ENCODE assay signal across 8 cellular contexts in the genomic region with DNA sequence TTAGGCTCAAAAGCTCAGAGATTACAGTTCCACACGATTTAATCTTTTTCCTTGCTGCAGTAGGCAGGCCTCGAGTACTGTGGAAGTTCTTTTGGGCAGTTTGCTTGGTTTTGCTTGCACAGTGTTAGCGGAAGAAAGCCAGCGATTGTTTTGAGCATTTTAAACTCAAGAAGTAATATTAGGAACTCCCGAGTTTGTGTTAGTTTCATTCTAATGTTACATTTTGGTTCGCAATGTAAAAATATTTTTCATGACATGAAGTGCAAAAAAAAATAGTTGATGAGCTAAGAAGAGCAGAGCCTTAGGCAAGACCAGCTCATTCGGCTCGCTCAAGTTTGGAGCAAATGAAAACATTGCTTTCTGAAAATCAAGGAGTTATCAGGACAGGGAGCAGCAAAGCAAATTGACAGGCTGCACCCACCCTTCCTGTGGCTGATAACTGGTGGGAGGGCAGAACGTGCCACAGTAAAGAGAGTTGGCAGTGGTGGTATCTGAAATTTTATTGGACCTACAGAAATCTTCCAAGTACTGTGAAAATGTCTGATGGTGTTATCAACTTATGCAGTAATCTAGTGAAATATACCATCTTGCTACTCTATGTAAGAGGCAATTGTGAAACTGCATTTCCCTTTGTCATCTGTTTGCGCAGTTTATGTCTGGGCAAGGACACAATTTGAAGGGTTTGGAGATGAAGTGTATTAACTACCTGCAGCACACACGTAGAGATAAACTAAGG. TPM values are rescaled to one million over a fixed set of nuclear protein-coding genes. Genes with fewer than 3 reads are reported as not detected.
DNase-seq lines count a peak whose midpoint lies in the region; ATAC-seq lines count a peak whose summit lies in the region.

No MANE protein-coding gene starts in this region.

- peak overlapping the region; percentile 92 for H3K4me3 Mint-ChIP-seq in activated T-cell treated with anti-CD3 and anti-CD28 coated beads, Interleukin-2, amount 50 U/mL, for 24 hours
- H3K4me3 Mint-ChIP-seq in activated CD4-positive, alpha-beta memory T cell treated with anti-CD3 and anti-CD28 coated beads, Interleukin-2, amount 10 ng/mL, durations not matched to agents 7 days and 5 days = peak overlapping the region; percentile 93
- peak overlapping the region; percentile 94 for H3K4me3 Mint-ChIP-seq in stimulated activated naive CD8-positive, alpha-beta T cell treated with anti-CD3 and anti-CD28 coated beads, Interleukin-15, Interleukin-2, amounts not matched to agents 100 ng/mL and 50 ng/mL, for 24 hours

- peaks cover 52% of the 10 kb centered on the region for H3K27me3 ChIP-seq in H7 (ENCODE audit: control insufficient read depth, insufficient read depth, low read length)

- CTCF ChIA-PET in activated CD4-positive, alpha-beta memory T cell treated with anti-CD3 and anti-CD28 coated beads, Interleukin-2, amount 10 ng/mL, durations not matched to agents 7 days and 5 days (lab: Charles Lee) = interaction anchor here (1.1 to 3.9 kb wide), 6 partner anchors 13 to 1089 kb away, joined by 3 to 61 read pairs (median 4); no protein-coding TSS in a partner anchor

- H3K27me3 Mint-ChIP-seq in activated T-cell treated with anti-CD3 and anti-CD28 coated beads, Interleukin-2, amount 50 U/mL, for 24 hours = no peaks in the 10 kb centered on the region
- no peaks in the 10 kb centered on the region for H3K27me3 Mint-ChIP-seq in activated CD4-positive, alpha-beta memory T cell treated with anti-CD3 and anti-CD28 coated beads, Interleukin-2, amount 10 ng/mL, durations not matched to agents 7 days and 5 days
- no peaks in the 10 kb centered on the region for H3K27me3 Mint-ChIP-seq in stimulated activated naive CD8-positive, alpha-beta T cell treated with anti-CD3 and anti-CD28 coated beads, Interleukin-15, Interleukin-2, amounts not matched to agents 100 ng/mL and 50 ng/mL, for 24 hours

- ATAC-seq in GM18909 (IDR thresholded peaks at IDR 0.05; ENCODE audit: poor library complexity, unreplicated experiment) = no peak

- no peaks in the 10 kb centered on the region for H3K36me3 ChIP-seq in H7 (replicated peaks; ENCODE audit: control insufficient read depth, insufficient read depth, low read length)

- H3K4me1 Mint-ChIP-seq in activated T-cell treated with anti-CD3 and anti-CD28 coated beads, Interleukin-2, amount 50 U/mL, for 24 hours (ENCODE audit: low read depth) = peaks cover 51% of the 10 kb centered on the region
- peaks cover 46% of the 10 kb centered on the region for H3K4me1 Mint-ChIP-seq in activated CD4-positive, alpha-beta memory T cell treated with anti-CD3 and anti-CD28 coated beads, Interleukin-2, amount 10 ng/mL, durations not matched to agents 7 days and 5 days
- H3K4me1 Mint-ChIP-seq in stimulated activated naive CD8-positive, alpha-beta T cell treated with anti-CD3 and anti-CD28 coated beads, Interleukin-15, Interleukin-2, amounts not matched to agents 100 ng/mL and 50 ng/mL, for 24 hours (ENCODE audit: low read depth) = peaks cover 45% of the 10 kb centered on the region

- H3K36me3 Mint-ChIP-seq in activated T-cell treated with anti-CD3 and anti-CD28 coated beads, Interleukin-2, amount 50 U/mL, for 24 hours (ENCODE audit: low read depth) = peaks cover 12% of the 10 kb centered on the region
- peaks cover 19% of the 10 kb centered on the region for H3K36me3 Mint-ChIP-seq in activated CD4-positive, alpha-beta memory T cell treated with anti-CD3 and anti-CD28 coated beads, Interleukin-2, amount 10 ng/mL, durations not matched to agents 7 days and 5 days (ENCODE audit: low read depth)
- no peaks in the 10 kb centered on the region for H3K36me3 Mint-ChIP-seq in stimulated activated naive CD8-positive, alpha-beta T cell treated with anti-CD3 and anti-CD28 coated beads, Interleukin-15, Interleukin-2, amounts not matched to agents 100 ng/mL and 50 ng/mL, for 24 hours (ENCODE audit: low read depth)

- H3K27ac Mint-ChIP-seq in activated T-cell treated with anti-CD3 and anti-CD28 coated beads, Interleukin-2, amount 50 U/mL, for 24 hours = peak overlapping the region; percentile 96
- H3K27ac Mint-ChIP-seq in activated CD4-positive, alpha-beta memory T cell treated with anti-CD3 and anti-CD28 coated beads, Interleukin-2, amount 10 ng/mL, durations not matched to agents 7 days and 5 days = peak overlapping the region; percentile 92
- H3K27ac Mint-ChIP-seq in stimulated activated naive CD8-positive, alpha-beta T cell treated with anti-CD3 and anti-CD28 coated beads, Interleukin-15, Interleukin-2, amounts not matched to agents 100 ng/mL and 50 ng/mL, for 24 hours = peak overlapping the region; percentile 91

- H3K4me3 ChIP-seq in iPS-11a (ENCODE audit: low read depth, low read length) (peak overlapping the region; percentile 73), H7 (ENCODE audit: insufficient read depth, low read depth, low read length) (no peak overlapping the region)

- no peak for DNase-seq in activated T-cell treated with anti-CD3 and anti-CD28 coated beads, Interleukin-2, amount 50 U/mL, for 24 hours
- no peak for DNase-seq in activated T-cell treated with anti-CD3 and anti-CD28 coated beads, Interleukin-2, amount 50 U/mL, for 1 hour
- peak; percentile 44 for DNase-seq in activated CD4-positive, alpha-beta memory T cell treated with anti-CD3 and anti-CD28 coated beads, Interleukin-2, amount 10 ng/mL, durations not matched to agents 7 days and 5 days
- no peak for DNase-seq in H7
- no peak for DNase-seq in SHP77 treated with DMSO at 0.1 percent for 48 hours (lab: John Stamatoyannopoulos, UW)

- H3K9me3 Mint-ChIP-seq in activated T-cell treated with anti-CD3 and anti-CD28 coated beads, Interleukin-2, amount 50 U/mL, for 24 hours = no peaks in the 10 kb centered on the region
- no peaks in the 10 kb centered on the region for H3K9me3 Mint-ChIP-seq in activated CD4-positive, alpha-beta memory T cell treated with anti-CD3 and anti-CD28 coated beads, Interleukin-2, amount 10 ng/mL, durations not matched to agents 7 days and 5 days
- no peaks in the 10 kb centered on the region for H3K9me3 Mint-ChIP-seq in stimulated activated naive CD8-positive, alpha-beta T cell treated with anti-CD3 and anti-CD28 coated beads, Interleukin-15, Interleukin-2, amounts not matched to agents 100 ng/mL and 50 ng/mL, for 24 hours

- POLR2A ChIA-PET in activated CD4-positive, alpha-beta memory T cell treated with anti-CD3 and anti-CD28 coated beads, Interleukin-2, amount 10 ng/mL, durations not matched to agents 7 days and 5 days (lab: Charles Lee) = interaction anchor here (0.9 to 7.1 kb wide), 15 partner anchors 8 to 621 kb away, joined by 3 to 172 read pairs (median 4); partner anchors contain the start of genes DPH3 and OXNAD1

RNA-seq across cellular contexts. Expression of gene PLCL2, which starts 1.4 kb away (rescaled TPM):
- total RNA-seq in activated CD4-positive, alpha-beta memory T cell treated with anti-CD3 and anti-CD28 coated beads, Interleukin-2, amount 10 ng/mL, durations not matched to agents 7 days and 5 days = 10 to 100 TPM; 38.9 to 39.8 TPM
- 1.9 and 3.3 TPM in 2 replicates for total RNA-seq in H7 (2014; rRNA removed; shearing (Covaris generic))
